ENCODE assay signal across 24 cellular contexts in the genomic region with DNA sequence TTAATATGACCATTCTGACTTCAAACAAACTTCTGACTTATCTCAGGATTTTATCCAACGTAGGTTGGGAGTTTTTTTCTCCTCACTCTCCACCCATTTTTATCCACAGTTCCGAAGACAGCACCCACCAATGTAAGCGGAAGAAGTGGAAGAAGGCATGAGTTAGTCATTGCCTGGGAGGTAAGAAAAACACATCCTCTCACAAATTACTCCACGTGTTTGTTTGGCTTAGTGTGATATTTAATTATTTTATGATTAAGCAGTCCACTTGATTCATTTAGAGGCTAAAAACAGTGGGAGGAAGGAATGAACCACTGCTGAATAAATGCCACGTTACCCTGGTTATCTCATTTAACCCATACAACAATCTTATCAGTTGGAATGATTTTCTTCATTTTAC.
DNase-seq lines count a peak whose midpoint lies in the region; ATAC-seq and TF ChIP-seq lines count a peak whose summit lies in the region.
"Had no signal": no experiment of that assay in that cellular context is flagged by ENCODE, and none has a peak within 500 bp of the region (broad histone marks: within the 10 kb centered on the region; RNA-seq: fewer than 3 reads in every experiment).

No MANE protein-coding gene starts in this region.

- H2BK5ac ChIP-seq in neuronal stem cell (ENCODE audit: low read length): no peak overlapping the region

- H2BK15ac ChIP-seq in neuronal stem cell (ENCODE audit: low read length): no peak overlapping the region

- peak overlapping the region; percentile 27 for H2AFZ ChIP-seq in neuronal stem cell (ENCODE audit: low read length)

- no peak overlapping the region for H2AK5ac ChIP-seq in neuronal stem cell (ENCODE audit: low read depth, low read length)

- H3K9me3 Mint-ChIP-seq in naive thymus-derived CD8-positive, alpha-beta T cell: peaks cover 0 to 4% (median 0%) of the 10 kb centered on the region in 9 donors

- no peak for TF ChIP-seq CTCF in epithelial cell of proximal tubule (conservative IDR thresholded peaks at IDR 0.05; ENCODE audit: low read depth, low read length)

- no peak overlapping the region for H3K23ac ChIP-seq in neuronal stem cell (ENCODE audit: low read depth, low read length, poor library complexity)

- H3K9ac ChIP-seq in neuronal stem cell (ENCODE audit: low read depth, low read length, poor library complexity): no peak overlapping the region
- H3K9ac ChIP-seq: KMS-11 had no signal

- H4K8ac ChIP-seq in neuronal stem cell (ENCODE audit: low read depth, low read length): no peak overlapping the region

- H3K14ac ChIP-seq in neuronal stem cell (ENCODE audit: low read length): no peak overlapping the region

- H3K18ac ChIP-seq in neuronal stem cell (ENCODE audit: low read length): no peak overlapping the region

- peaks cover 0 to 17% of the 10 kb centered on the region in 2 donors for H3K4me1 ChIP-seq in neuronal stem cell (ENCODE audit: control insufficient read depth in 2 of 2, insufficient read depth in 1 of 2, low read depth in 1 of 2, low read length in 2 of 2)

- H3K4me1 Mint-ChIP-seq in naive thymus-derived CD8-positive, alpha-beta T cell: no peaks in the 10 kb centered on the region
- H3K4me1 Mint-ChIP-seq: IgD-negative memory B cell had no signal

- H3K27me3 ChIP-seq in neuronal stem cell (ENCODE audit: control insufficient read depth in 3 of 3, insufficient read depth in 3 of 3, low read depth in 1 of 3, low read length in 3 of 3): no peaks in the 10 kb centered on the region

- H3K36me3 ChIP-seq in neuronal stem cell (replicated peaks in 1 of 2; ENCODE audit: control insufficient read depth in 2 of 2, insufficient read depth in 2 of 2, low read length in 2 of 2): no peaks in the 10 kb centered on the region

- no peak overlapping the region for H2BK12ac ChIP-seq in neuronal stem cell (ENCODE audit: low read length)

- H3K4me3 ChIP-seq in epithelial cell of proximal tubule (ENCODE audit: low read depth, low read length): no peak overlapping the region
- no peak overlapping the region for H3K4me3 ChIP-seq in neuronal stem cell (ENCODE audit: low read length in 2 of 2)

- in situ Hi-C loops in Caki2 (cut with HindIII; ENCODE audit: low pct_unique_long_range_greater_than_20kb, low sequenced_read_pairs): no loop called here

- POLR2A ChIA-PET in naive thymus-derived CD8-positive, alpha-beta T cell (lab: Charles Lee): no interaction called here

- no peaks in the 10 kb centered on the region for H3K79me1 ChIP-seq in neuronal stem cell (ENCODE audit: low read depth, low read length)

- no peak for ATAC-seq in naive thymus-derived CD8-positive, alpha-beta T cell
- ATAC-seq in GM21390 (IDR thresholded peaks at IDR 0.05; ENCODE audit: unreplicated experiment): no peak
- ATAC-seq: Panc1 had no signal

- no peaks in the 10 kb centered on the region for H3K9me3 ChIP-seq in neuronal stem cell (replicated peaks in 1 of 2; ENCODE audit: control insufficient read depth in 2 of 2, insufficient read depth in 1 of 2, low read depth in 1 of 2, low read length in 2 of 2)

- H3K27ac Mint-ChIP-seq in naive thymus-derived CD8-positive, alpha-beta T cell: no peak overlapping the region
- H3K27ac Mint-ChIP-seq: IgD-negative memory B cell had no signal

- no peaks in the 10 kb centered on the region for H3K27me3 Mint-ChIP-seq in naive thymus-derived CD8-positive, alpha-beta T cell
- H3K27me3 Mint-ChIP-seq: IgD-negative memory B cell had no signal

- H3K4me3 Mint-ChIP-seq in naive thymus-derived CD8-positive, alpha-beta T cell: no peak overlapping the region
- H3K4me3 Mint-ChIP-seq: IgD-negative memory B cell had no signal

- no peaks in the 10 kb centered on the region for H3K36me3 Mint-ChIP-seq in naive thymus-derived CD8-positive, alpha-beta T cell
- H3K36me3 Mint-ChIP-seq: IgD-negative memory B cell had no signal

- H3K4ac ChIP-seq in neuronal stem cell (ENCODE audit: low read length): no peak overlapping the region

- no peak overlapping the region for H3K4me2 ChIP-seq in neuronal stem cell (ENCODE audit: insufficient read depth, low read length, poor library complexity, severe bottlenecking)
- H3K4me2 ChIP-seq: KMS-11 had no signal

- DNase-seq in Caki2 (ENCODE audit: low read depth) (peak; percentile 28), astrocyte of the hippocampus (ENCODE audit: low read depth, low spot score) (peak; percentile 11), epithelial cell of proximal tubule (ENCODE audit: low read depth) (peak; percentile 12), neuronal stem cell (ENCODE audit: low spot score) (no peak), NAMALWA (ENCODE audit: low spot score) (no peak)
- no peak for DNase-seq in naive thymus-derived CD8-positive, alpha-beta T cell
- DNase-seq in stimulated activated naive CD4-positive, alpha-beta T cell treated with Interleukin-2 at 50 U/mL for 16 hours (lab: John Stamatoyannopoulos, UW): no peak
- DNase-seq: 8988T, DMS153, DND-41, GOT3, HCEC 1CT, NCI-H1092, NCI-H1417 treated with DMSO at 0.1 percent for 48 hours, NCI-H1694 treated with DMSO at 0.1 percent for 48 hours, NCI-H2081, NCI-H2227 treated with DMSO at 0.1 percent for 48 hours, NCI-H526 treated with DMSO at 0.1 percent for 48 hours, SHP77 had no signal

- WGBS in neuronal stem cell (ENCODE audit: extremely low coverage in 2 of 2, insufficient read length in 2 of 2, insufficient replicate concordance in 1 of 2), 2 donors: no CpG with 5 or more reads among the region's 5 CpGs

- no peak overlapping the region for H3K27ac ChIP-seq in neuronal stem cell (replicated peaks; ENCODE audit: low read length)
- H3K27ac ChIP-seq: KMS-11, RWPE1 had no signal

- no peak overlapping the region for H2BK120ac ChIP-seq in neuronal stem cell (ENCODE audit: low read depth, low read length)

- H4K91ac ChIP-seq in neuronal stem cell (ENCODE audit: low read depth, low read length, poor library complexity): no peak overlapping the region

Comparison
In these comparisons a context has a peak if more than half of its experiments do, and no peak if none do; other contexts are left out.
1. DNase-seq: peak in Caki2 (single experiment), astrocyte of the hippocampus (single experiment) and epithelial cell of proximal tubule (single experiment); none in neuronal stem cell (single experiment), naive thymus-derived CD8-positive, alpha-beta T cell (0 of 10), NAMALWA (single experiment) and stimulated activated naive CD4-positive, alpha-beta T cell treated with Interleukin-2 at 50 U/mL for 16 hours (single experiment).